ENCODE assay signal across 19 cellular contexts in the genomic region with DNA sequence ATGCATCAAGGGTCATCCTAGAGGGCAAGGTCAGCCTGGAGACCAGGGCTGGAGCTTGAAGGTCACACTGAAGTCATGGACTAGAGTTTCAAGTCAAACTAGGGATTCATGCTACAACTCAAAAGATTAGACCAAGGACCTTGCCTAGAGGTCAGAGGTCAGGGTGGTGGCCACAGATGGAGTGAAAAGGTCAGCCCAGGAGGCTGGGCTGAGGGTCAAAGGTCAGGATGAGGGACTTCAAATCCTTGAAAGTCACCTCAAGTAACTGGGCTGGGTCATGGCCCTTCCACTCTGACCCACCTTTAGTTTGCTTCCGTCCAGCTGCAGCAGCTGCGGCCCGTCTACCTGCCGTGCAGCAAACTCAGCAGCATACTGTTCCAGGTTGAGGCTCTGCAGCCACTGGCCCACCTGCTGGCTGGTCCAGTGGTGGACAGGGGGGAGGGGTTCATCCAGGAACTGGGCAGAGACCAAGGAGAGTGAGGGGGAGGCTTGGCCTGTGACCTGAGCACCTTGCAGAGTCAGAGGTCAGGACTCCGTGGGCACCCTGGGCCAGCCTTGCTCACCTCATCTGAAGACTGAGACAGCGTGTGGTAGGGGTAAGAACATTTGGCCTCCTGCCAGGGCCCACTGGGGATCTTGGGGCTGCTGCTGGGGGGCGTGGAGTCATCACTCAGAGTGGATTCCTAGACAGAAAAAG. TPM values are rescaled to one million over a fixed set of nuclear protein-coding genes. Genes with fewer than 3 reads are reported as not detected.
DNase-seq lines count a peak whose midpoint lies in the region; ATAC-seq and TF ChIP-seq lines count a peak whose summit lies in the region.
"Had no signal": no experiment of that assay in that cellular context is flagged by ENCODE, and none has a peak within 500 bp of the region (broad histone marks: within the 10 kb centered on the region; RNA-seq: fewer than 3 reads in every experiment).

No MANE protein-coding gene starts in this region.

- WGBS in heart left ventricle, 4 donors = 86 to 91% (median 88%) methylated on average over 7 of the region's 7 CpGs
- no CpG with 5 or more reads among the region's 7 CpGs for WGBS in neuronal stem cell (ENCODE audit: extremely low coverage in 2 of 2, insufficient read length in 2 of 2, insufficient replicate concordance in 1 of 2), 2 donors

- H2AK5ac ChIP-seq in neuronal stem cell (ENCODE audit: low read depth, low read length) = peak overlapping the region; percentile 48

- intact Hi-C loops in Caco-2 (cut with micrococcal nuclease; ENCODE audit: unreplicated experiment) (no loop called here), heart left ventricle (cut with DNase I) (loop anchor here in 3 of 10 donors (5.0 to 10.0 kb wide), 4 partner anchors 34 to 64 kb away; a partner anchor contains a TSS)

- H2BK5ac ChIP-seq in neuronal stem cell (ENCODE audit: low read length) = peak overlapping the region; percentile 21

- H3K27ac Mint-ChIP-seq in Caco-2 (ENCODE audit: unreplicated experiment) (peak overlapping the region; percentile 49), WTC11 (no peak overlapping the region)
- H3K27ac Mint-ChIP-seq: B cell; CD4-positive, alpha-beta T cell had no signal

- no peaks in the 10 kb centered on the region for H3K9me3 ChIP-seq in Caco-2
- H3K9me3 ChIP-seq in heart left ventricle = no peaks in the 10 kb centered on the region
- no peaks in the 10 kb centered on the region for H3K9me3 ChIP-seq in neuronal stem cell (replicated peaks in 1 of 2; ENCODE audit: control insufficient read depth in 2 of 2, insufficient read depth in 1 of 2, low read depth in 1 of 2, low read length in 2 of 2)
- H3K9me3 ChIP-seq: MG63 had no signal

- no peak for ATAC-seq in WTC11
- ATAC-seq in heart left ventricle = no peak
- ATAC-seq in HG03025 (IDR thresholded peaks at IDR 0.05; ENCODE audit: low FRiP score, unreplicated experiment) = no peak
- ATAC-seq: PC-3 had no signal

- peak overlapping the region; percentile 60 for H3K23ac ChIP-seq in neuronal stem cell (ENCODE audit: low read depth, low read length, poor library complexity)

- H3K79me1 ChIP-seq in neuronal stem cell (ENCODE audit: low read depth, low read length) = peaks cover under 1% of the 10 kb centered on the region

- H2BK120ac ChIP-seq in neuronal stem cell (ENCODE audit: low read depth, low read length) = peak overlapping the region; percentile 44

- H3K4me3 ChIP-seq in Caco-2 (ENCODE audit: low read depth, low read length) = no peak overlapping the region
- H3K4me3 ChIP-seq in heart left ventricle = no peak overlapping the region
- no peak overlapping the region for H3K4me3 ChIP-seq in neuronal stem cell (ENCODE audit: low read length in 2 of 2)
- H3K4me3 ChIP-seq: MG63 had no signal

- H3K14ac ChIP-seq in neuronal stem cell (ENCODE audit: low read length) = peak overlapping the region; percentile 25

- CTCF ChIA-PET in Caco-2 (lab: Charles Lee) = interaction anchor here (0.7 to 2.4 kb wide), 4 partner anchors 48 to 198 kb away, joined by 3 to 8 read pairs (median 6); no protein-coding TSS in a partner anchor
- CTCF ChIA-PET in WTC11 (lab: Charles Lee) = interaction anchor here (1.1 to 8.4 kb wide), 15 partner anchors 10 to 184 kb away, joined by 3 to 118 read pairs (median 8); a partner anchor contains a TSS

- no peak overlapping the region for H3K4me2 ChIP-seq in neuronal stem cell (ENCODE audit: insufficient read depth, low read length, poor library complexity, severe bottlenecking)

- no peak for TF ChIP-seq POLR2A in heart left ventricle (IDR thresholded peaks at IDR 0.05)

- no peak overlapping the region for H3K4me3 Mint-ChIP-seq in Caco-2 (ENCODE audit: unreplicated experiment)
- H3K4me3 Mint-ChIP-seq in WTC11 = no peak overlapping the region
- H3K4me3 Mint-ChIP-seq: B cell; CD4-positive, alpha-beta T cell had no signal

- no peaks in the 10 kb centered on the region for H3K27me3 ChIP-seq in Caco-2 (replicated peaks; ENCODE audit: control insufficient read depth, insufficient read depth, low read length)
- peaks cover 0 to 34% (median 0%) of the 10 kb centered on the region in 9 donors for H3K27me3 ChIP-seq in heart left ventricle
- H3K27me3 ChIP-seq in neuronal stem cell (ENCODE audit: control insufficient read depth in 3 of 3, insufficient read depth in 3 of 3, low read depth in 1 of 3, low read length in 3 of 3) = peaks cover 0 to 3% (median 0%) of the 10 kb centered on the region in 3 experiments

- H3K18ac ChIP-seq in neuronal stem cell (ENCODE audit: low read length) = peak overlapping the region; percentile 5

- H4K8ac ChIP-seq in neuronal stem cell (ENCODE audit: low read depth, low read length) = no peak overlapping the region

- H3K9ac ChIP-seq in neuronal stem cell (ENCODE audit: low read depth, low read length, poor library complexity) = no peak overlapping the region

- peak overlapping the region; percentile 85 to 99 (median 95) for H3K27ac ChIP-seq in heart left ventricle
- H3K27ac ChIP-seq in neuronal stem cell (replicated peaks; ENCODE audit: low read length) = no peak overlapping the region

- peak; percentile 5 to 46 for DNase-seq in Caco-2
- no peak for DNase-seq in WTC11 (ENCODE audit: low spot score)
- DNase-seq in heart left ventricle = peak in 1 of 5 donors; percentile 33
- DNase-seq in neuronal stem cell (ENCODE audit: low spot score) = no peak
- no peak for DNase-seq in kidney tubule cell (ENCODE audit: low spot score)
- DNase-seq in hypothalamus (lab: John Stamatoyannopoulos, UW) = no peak
- no peak for DNase-seq in epidermal melanocyte (ENCODE audit: insufficient read length, low spot score)
- DNase-seq: ACHN; CD4-positive, alpha-beta T cell; GF-D8; GOT3; MG63; NCI-H1105; NCI-H187 treated with DMSO at 0.1 percent for 48 hours; NCI-H446; NCI-H748 treated with DMSO at 0.1 percent for 48 hours; PC-3 had no signal

- BruUV-seq in Caco-2 (replicated peaks; lab: Mats Ljungman, UMichigan) = no TSS peak

- no peak for TF ChIP-seq CTCF in Caco-2 (IDR thresholded peaks at IDR 0.05; ENCODE audit: insufficient read depth in 1 of 2, low read depth in 1 of 2, low read length in 1 of 2, severe bottlenecking in 1 of 2, unreplicated experiment in 1 of 2)
- no peak for TF ChIP-seq CTCF in WTC11 (IDR thresholded peaks at IDR 0.05)
- no peak for TF ChIP-seq CTCF in heart left ventricle (IDR thresholded peaks at IDR 0.05)

- H3K4me1 Mint-ChIP-seq in Caco-2 (ENCODE audit: low read depth, unreplicated experiment) (no peaks in the 10 kb centered on the region), WTC11 (peaks cover 21% of the 10 kb centered on the region)

- H3K4ac ChIP-seq in neuronal stem cell (ENCODE audit: low read length) = no peak overlapping the region

- H3K27me3 Mint-ChIP-seq in Caco-2 (ENCODE audit: insufficient read depth, unreplicated experiment) (no peaks in the 10 kb centered on the region), WTC11 (ENCODE audit: low read depth) (peaks cover 32% of the 10 kb centered on the region)

- no peak overlapping the region for H2BK12ac ChIP-seq in neuronal stem cell (ENCODE audit: low read length)

- peak overlapping the region; percentile 7 for H2BK15ac ChIP-seq in neuronal stem cell (ENCODE audit: low read length)

- H3K4me1 ChIP-seq in Caco-2 = peaks cover 24% of the 10 kb centered on the region
- peaks cover 6 to 77% (median 33%) of the 10 kb centered on the region in 12 donors for H3K4me1 ChIP-seq in heart left ventricle
- H3K4me1 ChIP-seq in neuronal stem cell (ENCODE audit: control insufficient read depth in 2 of 2, insufficient read depth in 1 of 2, low read depth in 1 of 2, low read length in 2 of 2) = peaks cover 18 to 19% of the 10 kb centered on the region in 2 donors

- POLR2A ChIA-PET in Caco-2 (lab: Charles Lee) = no interaction called here
- POLR2A ChIA-PET in WTC11 (lab: Charles Lee) = no interaction called here

- H3K36me3 Mint-ChIP-seq in Caco-2 (ENCODE audit: insufficient read depth, unreplicated experiment) (no peaks in the 10 kb centered on the region), WTC11 (no peaks in the 10 kb centered on the region)

- H3K9me3 Mint-ChIP-seq in Caco-2 (ENCODE audit: unreplicated experiment) (no peaks in the 10 kb centered on the region), WTC11 (no peaks in the 10 kb centered on the region)
- H3K9me3 Mint-ChIP-seq: CD4-positive, alpha-beta T cell had no signal

- H2AFZ ChIP-seq in neuronal stem cell (ENCODE audit: low read length) = no peak overlapping the region

- peak overlapping the region; percentile 11 for H4K91ac ChIP-seq in neuronal stem cell (ENCODE audit: low read depth, low read length, poor library complexity)

- no peaks in the 10 kb centered on the region for H3K36me3 ChIP-seq in Caco-2 (ENCODE audit: control insufficient read depth, insufficient read depth, low read length)
- peaks cover 0 to 21% (median 15%) of the 10 kb centered on the region in 9 donors for H3K36me3 ChIP-seq in heart left ventricle
- peaks cover 12 to 36% of the 10 kb centered on the region in 2 donors for H3K36me3 ChIP-seq in neuronal stem cell (replicated peaks in 1 of 2; ENCODE audit: control insufficient read depth in 2 of 2, insufficient read depth in 2 of 2, low read length in 2 of 2)
- H3K36me3 ChIP-seq: MG63 had no signal

RNA-seq across cellular contexts. Expression of a gene that starts 16.2 kb away (rescaled TPM):
- 2.2 and 3.4 TPM in 2 replicates for total RNA-seq in Caco-2 (2022)
- total RNA-seq in WTC11 (2021) = 4.5 to 6.0 TPM (median 5.9 TPM) in 3 replicates
- 1 to 10 TPM in 7 of 9 donors, under 1 TPM in 2; 0.44 to 3.9 (median 1.2) TPM for total RNA-seq in heart left ventricle
- polyA plus RNA-seq in heart left ventricle = 1 to 10 TPM in 1 of 2 donors, under 1 TPM in 1; 0.72 to 2.8 TPM
- polyA plus RNA-seq in neuronal stem cell (2013, experiment 1 of 2) = 31.6 TPM
- 33.4 TPM for polyA plus RNA-seq in neuronal stem cell (2013, experiment 2 of 2)

RNA-seq across cellular contexts. Expression of a gene that starts 18.6 kb away (rescaled TPM):
- total RNA-seq in Caco-2 (2022) (10.5 and 15.2 TPM in 2 replicates), WTC11 (2021) (16.6 to 21.3 TPM (median 19.8 TPM) in 3 replicates), heart left ventricle (100 to 1,000 TPM; 142 to 490 (median 200) TPM)
- 100 to 1,000 TPM; 125 to 173 TPM for polyA plus RNA-seq in heart left ventricle
- polyA plus RNA-seq in neuronal stem cell (2013, experiment 1 of 2) = 40.5 TPM
- 39.2 TPM for polyA plus RNA-seq in neuronal stem cell (2013, experiment 2 of 2)

RNA-seq across cellular contexts. Expression of a gene that starts 36.7 kb away (rescaled TPM):
- total RNA-seq in Caco-2 (2022) (74.8 and 76.2 TPM in 2 replicates), WTC11 (2021) (20.4 to 21.7 TPM (median 20.6 TPM) in 3 replicates), heart left ventricle (10 to 100 TPM; 17.0 to 55.9 (median 31.3) TPM)
- polyA plus RNA-seq in heart left ventricle = 10 to 100 TPM; 30.4 to 33.4 TPM
- 19.8 TPM for polyA plus RNA-seq in neuronal stem cell (2013, experiment 1 of 2)
- 19.4 TPM for polyA plus RNA-seq in neuronal stem cell (2013, experiment 2 of 2)

RNA-seq across cellular contexts. Expression of a gene that starts 52.0 kb away (rescaled TPM):
- total RNA-seq in Caco-2 (2022) (not detected in 2 replicates), WTC11 (2021) (0.39 to 1.0 TPM in 2 of 3 replicates, not detected in the other), heart left ventricle (100 to 1,000 TPM; 110 to 224 (median 151) TPM)
- 100 to 1,000 TPM in 1 of 2 donors, 10 to 100 TPM in 1; 96.5 to 225 TPM for polyA plus RNA-seq in heart left ventricle
- polyA plus RNA-seq in neuronal stem cell (2013, experiment 1 of 2) = 0.57 TPM
- polyA plus RNA-seq in neuronal stem cell (2013, experiment 2 of 2) = 0.35 TPM
- total RNA-seq: CD4-positive, alpha-beta T cell; PC-3 had no signal

RNA-seq across cellular contexts. Expression of a gene that starts 57.9 kb away (rescaled TPM):
- total RNA-seq in Caco-2 (2022) (10.4 and 14.7 TPM in 2 replicates), WTC11 (2021) (35.3 to 44.2 TPM (median 35.5 TPM) in 3 replicates), heart left ventricle (10 to 100 TPM; 18.4 to 71.2 (median 23.6) TPM)
- 10 to 100 TPM; 16.8 to 72.9 TPM for polyA plus RNA-seq in heart left ventricle
- 8.3 TPM for polyA plus RNA-seq in neuronal stem cell (2013, experiment 1 of 2)
- 6.8 TPM for polyA plus RNA-seq in neuronal stem cell (2013, experiment 2 of 2)

Comparison
In these comparisons a context has a peak if more than half of its experiments do, and no peak if none do; other contexts are left out.
1. DNase-seq: peak in Caco-2 (2 of 2); none in WTC11 (single experiment), neuronal stem cell (single experiment), kidney tubule cell (single experiment), hypothalamus (0 of 51) and epidermal melanocyte (single experiment).